Comparison of ENCODE assay signal across 29 cellular contexts in genomic region chr13:33725340-33725739, GRCh38.
"Had no signal": no experiment of that assay in that cellular context is flagged by ENCODE, and none has a peak within 500 bp of the region (broad histone marks: within the 10 kb centered on the region; RNA-seq: fewer than 3 reads in every experiment).

No MANE protein-coding gene starts in this region.

- FAIRE-seq: frontal cortex had no signal

- H3K36me3 ChIP-seq: ascending aorta, breast epithelium, cardiac muscle cell, colonic mucosa, WERI-Rb-1 had no signal

- H3K9me3 ChIP-seq: ascending aorta, breast epithelium, colonic mucosa had no signal

- H3K4me3 ChIP-seq: ascending aorta, breast epithelium, cardiac muscle cell, colonic mucosa had no signal

- H3K27me3 ChIP-seq: ascending aorta, breast epithelium, cardiac muscle cell, colonic mucosa had no signal

- ATAC-seq: activated CD4-positive, CD25-positive, alpha-beta regulatory T cell treated with anti-CD3 and anti-CD28 coated beads, Interleukin-2, amount 50 U/mL, for 24 hours; activated naive CD4-positive, alpha-beta T cell treated with anti-CD3 and anti-CD28 coated beads, Interleukin-2, amount 50 U/mL, for 72 hours; activated T-cell treated with anti-CD3 and anti-CD28 coated beads, Interleukin-2, amount 50 U/mL, for 72 hours; esophagus mucosa; T-cell had no signal

- DNase-seq: activated B cell treated with CpG ODN at 0.5 μM for 24 hours; activated CD4-positive, alpha-beta memory T cell treated with anti-CD3 and anti-CD28 coated beads, Interleukin-2, amount 10 ng/mL, durations not matched to agents 7 days and 5 days; activated CD4-positive, alpha-beta T cell treated with anti-CD3 and anti-CD28 coated beads, Interleukin-2, amount 10 ng/mL, durations not matched to agents 7 days and 5 days; activated CD4-positive, alpha-beta T cell treated with anti-CD3 and anti-CD28 coated beads, Interleukin-2, amount 50 U/mL, for 4 hours; activated CD8-positive, alpha-beta memory T cell treated with anti-CD3 and anti-CD28 coated beads, Interleukin-2, amount 50 U/mL, for 48 hours; activated gamma-delta T cell; activated naive CD4-positive, alpha-beta T cell; activated naive CD4-positive, alpha-beta T cell treated with anti-CD3 and anti-CD28 coated beads, Interleukin-2, amount 10 ng/mL, durations not matched to agents 7 days and 5 days; activated naive CD8-positive, alpha-beta T cell treated with anti-CD3 and anti-CD28 coated beads, Interleukin-2, amount 10 ng/mL, durations not matched to agents 7 days and 5 days; activated T-cell treated with anti-CD3 and anti-CD28 coated beads for 4 hours; activated T-cell treated with anti-CD3 and anti-CD28 coated beads, Interleukin-2, amount 50 U/mL, for 24 hours; activated T-cell treated with anti-CD3 and anti-CD28 coated beads, Interleukin-2, amount 50 U/mL, for 72 hours; central memory CD4-positive, alpha-beta T cell; cerebellar nuclear complex; colonic mucosa; effector CD8-positive, alpha-beta T cell; foreskin fibroblast; glutamatergic neuron; SW 1271; T-cell; T-helper 9 cell; WERI-Rb-1 had no signal

- H3K27ac ChIP-seq: ascending aorta, breast epithelium, cardiac muscle cell, colonic mucosa, WERI-Rb-1 had no signal
